1 cellular context compared by ENCODE assay signal in the genomic region with DNA sequence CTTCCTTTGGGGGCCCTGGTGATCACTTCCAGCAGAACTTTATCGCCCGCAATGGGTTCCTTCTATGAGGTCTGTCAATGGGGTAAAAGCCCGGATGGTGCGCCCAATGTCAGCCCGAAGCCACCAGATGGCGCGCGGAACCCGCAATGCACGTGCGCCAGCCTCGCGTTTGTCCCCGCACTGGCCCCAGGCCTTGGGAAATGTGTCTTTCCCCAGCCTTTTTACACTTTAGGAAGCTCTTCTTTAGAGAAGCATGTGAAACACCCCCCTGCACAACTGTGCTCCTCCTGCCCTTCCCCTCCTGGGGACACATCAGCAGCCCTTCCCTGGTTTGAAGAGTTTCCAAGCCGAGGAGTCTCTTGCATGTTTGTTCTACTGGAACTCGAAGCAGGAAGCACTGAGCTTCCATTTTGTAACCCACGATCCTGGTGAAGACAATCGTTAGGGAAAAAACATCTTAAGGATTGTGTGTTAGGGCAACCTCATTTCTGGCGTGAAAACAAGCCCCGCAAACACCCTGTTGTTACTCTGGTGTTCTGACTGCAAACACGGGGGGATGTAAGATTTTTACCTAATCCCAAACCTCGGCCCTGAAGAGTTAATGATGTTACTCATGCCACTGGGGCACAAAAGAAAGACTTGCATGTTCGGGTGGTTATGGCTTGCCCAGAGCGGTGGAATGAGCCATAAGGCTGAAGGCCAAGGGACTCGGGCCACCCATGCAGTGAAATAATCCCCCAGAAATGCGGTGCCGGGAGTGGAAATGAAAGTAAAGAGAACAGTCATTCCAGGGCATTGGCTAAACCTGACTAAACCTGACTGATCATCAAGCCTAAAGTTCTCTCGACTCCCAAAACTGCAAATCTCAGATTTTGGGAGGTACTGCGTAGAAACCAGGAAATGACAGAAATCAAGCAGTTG.
TF ChIP-seq lines count a peak whose summit lies in the region.

No MANE protein-coding gene starts in this region.

TF ChIP-seq in K562, 482 proteins besides CTCF, POLR2A, EP300 and RAD21 (continued from another document and continues in another):
- TF ChIP-seq, protein P1, sequence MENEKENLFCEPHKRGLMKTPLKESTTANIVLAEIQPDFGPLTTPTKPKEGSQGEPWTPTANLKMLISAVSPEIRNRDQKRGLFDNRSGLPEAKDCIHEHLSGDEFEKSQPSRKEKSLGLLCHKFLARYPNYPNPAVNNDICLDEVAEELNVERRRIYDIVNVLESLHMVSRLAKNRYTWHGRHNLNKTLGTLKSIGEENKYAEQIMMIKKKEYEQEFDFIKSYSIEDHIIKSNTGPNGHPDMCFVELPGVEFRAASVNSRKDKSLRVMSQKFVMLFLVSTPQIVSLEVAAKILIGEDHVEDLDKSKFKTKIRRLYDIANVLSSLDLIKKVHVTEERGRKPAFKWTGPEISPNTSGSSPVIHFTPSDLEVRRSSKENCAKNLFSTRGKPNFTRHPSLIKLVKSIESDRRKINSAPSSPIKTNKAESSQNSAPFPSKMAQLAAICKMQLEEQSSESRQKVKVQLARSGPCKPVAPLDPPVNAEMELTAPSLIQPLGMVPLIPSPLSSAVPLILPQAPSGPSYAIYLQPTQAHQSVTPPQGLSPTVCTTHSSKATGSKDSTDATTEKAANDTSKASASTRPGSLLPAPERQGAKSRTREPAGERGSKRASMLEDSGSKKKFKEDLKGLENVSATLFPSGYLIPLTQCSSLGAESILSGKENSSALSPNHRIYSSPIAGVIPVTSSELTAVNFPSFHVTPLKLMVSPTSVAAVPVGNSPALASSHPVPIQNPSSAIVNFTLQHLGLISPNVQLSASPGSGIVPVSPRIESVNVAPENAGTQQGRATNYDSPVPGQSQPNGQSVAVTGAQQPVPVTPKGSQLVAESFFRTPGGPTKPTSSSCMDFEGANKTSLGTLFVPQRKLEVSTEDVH (IDR thresholded peaks at IDR 0.05; ENCODE audit: low read depth, partially characterized antibody): no peak
- TF ChIP-seq ZZZ3 (IDR thresholded peaks at IDR 0.05): no peak
- no peak for TF ChIP-seq ZNF316 (IDR thresholded peaks at IDR 0.05)
- TF ChIP-seq ZNF778 (CRISPR knock-in tag; IDR thresholded peaks at IDR 0.05): no peak
- TF ChIP-seq ZNF184 (CRISPR knock-in tag; IDR thresholded peaks at IDR 0.05): no peak
- no peak for TF ChIP-seq ARHGAP35 (IDR thresholded peaks at IDR 0.05; ENCODE audit: partially characterized antibody)
- TF ChIP-seq ZNF282 (CRISPR knock-in tag; IDR thresholded peaks at IDR 0.05): no peak
- peak; percentile 51; the same call in 1 of the 2 replicates for TF ChIP-seq EHMT2 (IDR thresholded peaks at IDR 0.05)
- peak; percentile 49; the same call in 1 of the 2 replicates for TF ChIP-seq ATF4 (CRISPR knock-in tag; IDR thresholded peaks at IDR 0.05)
- peak; percentile 49; the same call in 1 of the 2 replicates for TF ChIP-seq ZNF3 (CRISPR knock-in tag; IDR thresholded peaks at IDR 0.05)
- TF ChIP-seq, protein P2, sequence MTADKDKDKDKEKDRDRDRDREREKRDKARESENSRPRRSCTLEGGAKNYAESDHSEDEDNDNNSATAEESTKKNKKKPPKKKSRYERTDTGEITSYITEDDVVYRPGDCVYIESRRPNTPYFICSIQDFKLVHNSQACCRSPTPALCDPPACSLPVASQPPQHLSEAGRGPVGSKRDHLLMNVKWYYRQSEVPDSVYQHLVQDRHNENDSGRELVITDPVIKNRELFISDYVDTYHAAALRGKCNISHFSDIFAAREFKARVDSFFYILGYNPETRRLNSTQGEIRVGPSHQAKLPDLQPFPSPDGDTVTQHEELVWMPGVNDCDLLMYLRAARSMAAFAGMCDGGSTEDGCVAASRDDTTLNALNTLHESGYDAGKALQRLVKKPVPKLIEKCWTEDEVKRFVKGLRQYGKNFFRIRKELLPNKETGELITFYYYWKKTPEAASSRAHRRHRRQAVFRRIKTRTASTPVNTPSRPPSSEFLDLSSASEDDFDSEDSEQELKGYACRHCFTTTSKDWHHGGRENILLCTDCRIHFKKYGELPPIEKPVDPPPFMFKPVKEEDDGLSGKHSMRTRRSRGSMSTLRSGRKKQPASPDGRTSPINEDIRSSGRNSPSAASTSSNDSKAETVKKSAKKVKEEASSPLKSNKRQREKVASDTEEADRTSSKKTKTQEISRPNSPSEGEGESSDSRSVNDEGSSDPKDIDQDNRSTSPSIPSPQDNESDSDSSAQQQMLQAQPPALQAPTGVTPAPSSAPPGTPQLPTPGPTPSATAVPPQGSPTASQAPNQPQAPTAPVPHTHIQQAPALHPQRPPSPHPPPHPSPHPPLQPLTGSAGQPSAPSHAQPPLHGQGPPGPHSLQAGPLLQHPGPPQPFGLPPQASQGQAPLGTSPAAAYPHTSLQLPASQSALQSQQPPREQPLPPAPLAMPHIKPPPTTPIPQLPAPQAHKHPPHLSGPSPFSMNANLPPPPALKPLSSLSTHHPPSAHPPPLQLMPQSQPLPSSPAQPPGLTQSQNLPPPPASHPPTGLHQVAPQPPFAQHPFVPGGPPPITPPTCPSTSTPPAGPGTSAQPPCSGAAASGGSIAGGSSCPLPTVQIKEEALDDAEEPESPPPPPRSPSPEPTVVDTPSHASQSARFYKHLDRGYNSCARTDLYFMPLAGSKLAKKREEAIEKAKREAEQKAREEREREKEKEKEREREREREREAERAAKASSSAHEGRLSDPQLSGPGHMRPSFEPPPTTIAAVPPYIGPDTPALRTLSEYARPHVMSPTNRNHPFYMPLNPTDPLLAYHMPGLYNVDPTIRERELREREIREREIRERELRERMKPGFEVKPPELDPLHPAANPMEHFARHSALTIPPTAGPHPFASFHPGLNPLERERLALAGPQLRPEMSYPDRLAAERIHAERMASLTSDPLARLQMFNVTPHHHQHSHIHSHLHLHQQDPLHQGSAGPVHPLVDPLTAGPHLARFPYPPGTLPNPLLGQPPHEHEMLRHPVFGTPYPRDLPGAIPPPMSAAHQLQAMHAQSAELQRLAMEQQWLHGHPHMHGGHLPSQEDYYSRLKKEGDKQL (CRISPR knock-in tag; IDR thresholded peaks at IDR 0.05; ENCODE audit: borderline replicate concordance): no peak
- TF ChIP-seq ID3 (CRISPR knock-in tag; IDR thresholded peaks at IDR 0.05): no peak
- TF ChIP-seq ID3 (tag; IDR thresholded peaks at IDR 0.05): peak; percentile 93
- TF ChIP-seq ZNF511 (CRISPR knock-in tag; IDR thresholded peaks at IDR 0.05): peak; percentile 93
- peak; percentile 83; the same call in 1 of the 2 replicates for TF ChIP-seq ZNF165 (CRISPR knock-in tag; IDR thresholded peaks at IDR 0.05; ENCODE audit: borderline replicate concordance)
- no peak for TF ChIP-seq TAF1 (IDR thresholded peaks at IDR 0.05; ENCODE audit: control insufficient read depth, extremely low read depth, insufficient read depth, low read length, severe bottlenecking)
- peak; percentile 53; the same call in 1 of the 2 replicates for TF ChIP-seq TOE1 (IDR thresholded peaks at IDR 0.05; ENCODE audit: borderline replicate concordance)
- peak; percentile 94; the same call in 1 of the 2 replicates for TF ChIP-seq TOE1 (CRISPR knock-in tag; IDR thresholded peaks at IDR 0.05; ENCODE audit: borderline replicate concordance, low read depth)
- TF ChIP-seq RBM34 (IDR thresholded peaks at IDR 0.05; ENCODE audit: borderline replicate concordance, insufficient read depth, low read length): no peak
- peak; percentile 92 for TF ChIP-seq XRCC5 (IDR thresholded peaks at IDR 0.05; ENCODE audit: low read depth, low read length)
- TF ChIP-seq, protein P3, sequence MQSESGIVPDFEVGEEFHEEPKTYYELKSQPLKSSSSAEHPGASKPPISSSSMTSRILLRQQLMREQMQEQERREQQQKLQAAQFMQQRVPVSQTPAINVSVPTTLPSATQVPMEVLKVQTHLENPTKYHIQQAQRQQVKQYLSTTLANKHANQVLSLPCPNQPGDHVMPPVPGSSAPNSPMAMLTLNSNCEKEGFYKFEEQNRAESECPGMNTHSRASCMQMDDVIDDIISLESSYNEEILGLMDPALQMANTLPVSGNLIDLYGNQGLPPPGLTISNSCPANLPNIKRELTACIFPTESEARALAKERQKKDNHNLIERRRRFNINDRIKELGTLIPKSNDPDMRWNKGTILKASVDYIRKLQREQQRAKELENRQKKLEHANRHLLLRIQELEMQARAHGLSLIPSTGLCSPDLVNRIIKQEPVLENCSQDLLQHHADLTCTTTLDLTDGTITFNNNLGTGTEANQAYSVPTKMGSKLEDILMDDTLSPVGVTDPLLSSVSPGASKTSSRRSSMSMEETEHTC (IDR thresholded peaks at IDR 0.05): no peak; the same call in 1 of the 2 replicates
- TF ChIP-seq ZNF146 (CRISPR knock-in tag; IDR thresholded peaks at IDR 0.05; ENCODE audit: unreplicated experiment): no peak
- no peak for TF ChIP-seq U2AF1 (optimal IDR thresholded peaks at IDR 0.05; ENCODE audit: low read depth, low read length)
- TF ChIP-seq HDAC1 (IDR thresholded peaks at IDR 0.05): no peak
- TF ChIP-seq RNF219 (CRISPR knock-in tag; IDR thresholded peaks at IDR 0.05): no peak
- TF ChIP-seq SAFB (IDR thresholded peaks at IDR 0.05; ENCODE audit: borderline replicate concordance, low read depth, low read length): no peak
- TF ChIP-seq LCOR (CRISPR knock-in tag; IDR thresholded peaks at IDR 0.05): peak; percentile 95
- TF ChIP-seq, protein P4, sequence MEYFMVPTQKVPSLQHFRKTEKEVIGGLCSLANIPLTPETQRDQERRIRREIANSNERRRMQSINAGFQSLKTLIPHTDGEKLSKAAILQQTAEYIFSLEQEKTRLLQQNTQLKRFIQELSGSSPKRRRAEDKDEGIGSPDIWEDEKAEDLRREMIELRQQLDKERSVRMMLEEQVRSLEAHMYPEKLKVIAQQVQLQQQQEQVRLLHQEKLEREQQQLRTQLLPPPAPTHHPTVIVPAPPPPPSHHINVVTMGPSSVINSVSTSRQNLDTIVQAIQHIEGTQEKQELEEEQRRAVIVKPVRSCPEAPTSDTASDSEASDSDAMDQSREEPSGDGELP (CRISPR knock-in tag; IDR thresholded peaks at IDR 0.05; ENCODE audit: borderline replicate concordance): peak; percentile 89
- no peak for TF ChIP-seq HES1 (IDR thresholded peaks at IDR 0.05; ENCODE audit: low read depth)
- peak; percentile 51; the same call in 1 of the 2 replicates for TF ChIP-seq CREB3L1 (IDR thresholded peaks at IDR 0.05; ENCODE audit: borderline replicate concordance, low read depth)
- TF ChIP-seq SRSF7 (optimal IDR thresholded peaks at IDR 0.05; ENCODE audit: low read depth, low read length): no peak
- TF ChIP-seq IFI16 (CRISPR knock-in tag; IDR thresholded peaks at IDR 0.05): no peak
- TF ChIP-seq LEF1 (IDR thresholded peaks at IDR 0.05): no peak
- no peak for TF ChIP-seq NRF1 (conservative IDR thresholded peaks at IDR 0.05 in 1 of 2, IDR thresholded peaks at IDR 0.05 in 1 of 2)
